ENCODE assay signal across 24 cellular contexts in genomic region chr1:30472009-30472408, GRCh38.
A peak's percentile ranks its signal among the peaks of the same experiment; 100 is the strongest.
DNase-seq lines count a peak whose midpoint lies in the region; ATAC-seq and TF ChIP-seq lines count a peak whose summit lies in the region.
"Had no signal": no experiment of that assay in that cellular context is flagged by ENCODE, and none has a peak within 500 bp of the region (broad histone marks: within the 10 kb centered on the region; RNA-seq: fewer than 3 reads in every experiment).

No MANE protein-coding gene starts in this region.

- ATAC-seq in activated naive CD8-positive, alpha-beta T cell treated with anti-CD3 and anti-CD28 coated beads, Interleukin-2, amount 10 ng/mL, durations not matched to agents 7 days and 5 days (ENCODE audit: low read depth), result no peak
- ATAC-seq in left lobe of liver (peak; percentile 60), sciatic nerve (no peak), upper lobe of right lung (no peak)
- ATAC-seq in stimulated activated naive B cell treated with anti-CD40 and anti-IgM and Interleukin-4, amounts not matched to agents 10 μg/mL and 1 μg/mL and 100 μg/mL, for 72 hours (replicated peaks), result no peak
- ATAC-seq: A549, GM23338, HepG2, PC-3, Right ventricle myocardium inferior had no signal

- no peaks in the 10 kb centered on the region for H3K36me3 ChIP-seq in upper lobe of right lung
- H3K36me3 ChIP-seq: BLaER1 treated with 17β-estradiol and CSF1 and Interleukin-3, amounts not matched to agents 10 nM and 100 nM; SJSA1 had no signal

- intact Hi-C loops in sciatic nerve (cut with DNase I), result no loop called here
- intact Hi-C loops in upper lobe of right lung (cut with DNase I), result no loop called here

- no peak for TF ChIP-seq CTCF in upper lobe of right lung (IDR thresholded peaks at IDR 0.05)

- POLR2A ChIA-PET in activated naive CD8-positive, alpha-beta T cell treated with anti-CD3 and anti-CD28 coated beads, Interleukin-2, amount 10 ng/mL, durations not matched to agents 7 days and 5 days (lab: Charles Lee), result no interaction called here
- POLR2A ChIA-PET in activated CD4-positive, alpha-beta T cell treated with anti-CD3 and anti-CD28 coated beads, Interleukin-2, amount 10 ng/mL, durations not matched to agents 7 days and 5 days (lab: Charles Lee), result no interaction called here

- peak; percentile 10 for DNase-seq in activated naive CD8-positive, alpha-beta T cell treated with anti-CD3 and anti-CD28 coated beads, Interleukin-2, amount 10 ng/mL, durations not matched to agents 7 days and 5 days
- no peak for DNase-seq in activated naive CD8-positive, alpha-beta T cell treated with anti-CD3 and anti-CD28 coated beads for 36 hours
- no peak for DNase-seq in left lobe of liver (ENCODE audit: low spot score)
- peak; percentile 21 for DNase-seq in sciatic nerve (ENCODE audit: low spot score)
- peak; percentile 43 for DNase-seq in upper lobe of right lung
- DNase-seq in activated CD4-positive, alpha-beta T cell treated with anti-CD3 and anti-CD28 coated beads, Interleukin-2, amount 10 ng/mL, durations not matched to agents 7 days and 5 days, result no peak
- no peak for DNase-seq in stimulated activated naive B cell treated with anti-CD40 and anti-IgM and Interleukin-4, amounts not matched to agents 10 μg/mL and 1 μg/mL and 100 μg/mL, for 72 hours
- DNase-seq: AML-193; CD4-positive, alpha-beta T cell; H9; Karpas-422; NCI-H1092; NCI-H1436; NCI-H187; NCI-H2081 treated with DMSO at 0.1 percent for 48 hours; NCI-H524; NCI-H748 treated with DMSO at 0.1 percent for 48 hours; PC-3 had no signal

- H3K4me3 Mint-ChIP-seq in activated naive CD8-positive, alpha-beta T cell treated with anti-CD3 and anti-CD28 coated beads, Interleukin-2, amount 10 ng/mL, durations not matched to agents 7 days and 5 days, result no peak overlapping the region
- H3K4me3 Mint-ChIP-seq in activated naive CD8-positive, alpha-beta T cell treated with anti-CD3 and anti-CD28 coated beads for 36 hours, result no peak overlapping the region
- H3K4me3 Mint-ChIP-seq in activated CD4-positive, alpha-beta T cell treated with anti-CD3 and anti-CD28 coated beads, Interleukin-2, amount 10 ng/mL, durations not matched to agents 7 days and 5 days, result no peak overlapping the region
- H3K4me3 Mint-ChIP-seq in stimulated activated naive B cell treated with anti-CD40 and anti-IgM and Interleukin-4, amounts not matched to agents 10 μg/mL and 1 μg/mL and 100 μg/mL, for 72 hours, result no peak overlapping the region
- H3K4me3 Mint-ChIP-seq: CD4-positive, alpha-beta T cell; GM23338; H9 had no signal

- no peaks in the 10 kb centered on the region for H3K27me3 ChIP-seq in upper lobe of right lung
- H3K27me3 ChIP-seq: BLaER1 treated with 17β-estradiol and CSF1 and Interleukin-3, amounts not matched to agents 10 nM and 100 nM; SJSA1 had no signal

- no peak overlapping the region for H3K27ac Mint-ChIP-seq in activated naive CD8-positive, alpha-beta T cell treated with anti-CD3 and anti-CD28 coated beads, Interleukin-2, amount 10 ng/mL, durations not matched to agents 7 days and 5 days
- no peak overlapping the region for H3K27ac Mint-ChIP-seq in activated naive CD8-positive, alpha-beta T cell treated with anti-CD3 and anti-CD28 coated beads for 36 hours
- no peak overlapping the region for H3K27ac Mint-ChIP-seq in activated CD4-positive, alpha-beta T cell treated with anti-CD3 and anti-CD28 coated beads, Interleukin-2, amount 10 ng/mL, durations not matched to agents 7 days and 5 days
- no peak overlapping the region for H3K27ac Mint-ChIP-seq in stimulated activated naive B cell treated with anti-CD40 and anti-IgM and Interleukin-4, amounts not matched to agents 10 μg/mL and 1 μg/mL and 100 μg/mL, for 72 hours
- H3K27ac Mint-ChIP-seq: CD4-positive, alpha-beta T cell; GM23338; H9 had no signal

- H3K4me3 ChIP-seq in upper lobe of right lung, result no peak overlapping the region
- H3K4me3 ChIP-seq: A549; BLaER1 treated with 17β-estradiol and CSF1 and Interleukin-3, amounts not matched to agents 10 nM and 100 nM; GM23338; SJSA1 had no signal

- no peaks in the 10 kb centered on the region for H3K36me3 Mint-ChIP-seq in activated naive CD8-positive, alpha-beta T cell treated with anti-CD3 and anti-CD28 coated beads, Interleukin-2, amount 10 ng/mL, durations not matched to agents 7 days and 5 days
- no peaks in the 10 kb centered on the region for H3K36me3 Mint-ChIP-seq in activated naive CD8-positive, alpha-beta T cell treated with anti-CD3 and anti-CD28 coated beads for 36 hours
- no peaks in the 10 kb centered on the region for H3K36me3 Mint-ChIP-seq in activated CD4-positive, alpha-beta T cell treated with anti-CD3 and anti-CD28 coated beads, Interleukin-2, amount 10 ng/mL, durations not matched to agents 7 days and 5 days (ENCODE audit: low read depth)
- no peaks in the 10 kb centered on the region for H3K36me3 Mint-ChIP-seq in stimulated activated naive B cell treated with anti-CD40 and anti-IgM and Interleukin-4, amounts not matched to agents 10 μg/mL and 1 μg/mL and 100 μg/mL, for 72 hours

- H3K27me3 Mint-ChIP-seq in activated naive CD8-positive, alpha-beta T cell treated with anti-CD3 and anti-CD28 coated beads, Interleukin-2, amount 10 ng/mL, durations not matched to agents 7 days and 5 days, result no peaks in the 10 kb centered on the region
- H3K27me3 Mint-ChIP-seq in activated naive CD8-positive, alpha-beta T cell treated with anti-CD3 and anti-CD28 coated beads for 36 hours, result no peaks in the 10 kb centered on the region
- H3K27me3 Mint-ChIP-seq in activated CD4-positive, alpha-beta T cell treated with anti-CD3 and anti-CD28 coated beads, Interleukin-2, amount 10 ng/mL, durations not matched to agents 7 days and 5 days, result no peaks in the 10 kb centered on the region
- H3K27me3 Mint-ChIP-seq in stimulated activated naive B cell treated with anti-CD40 and anti-IgM and Interleukin-4, amounts not matched to agents 10 μg/mL and 1 μg/mL and 100 μg/mL, for 72 hours, result peaks cover 0 to 7% of the 10 kb centered on the region in 2 donors

- H3K4me1 Mint-ChIP-seq in activated naive CD8-positive, alpha-beta T cell treated with anti-CD3 and anti-CD28 coated beads, Interleukin-2, amount 10 ng/mL, durations not matched to agents 7 days and 5 days, result peaks cover 3% of the 10 kb centered on the region
- no peaks in the 10 kb centered on the region for H3K4me1 Mint-ChIP-seq in activated naive CD8-positive, alpha-beta T cell treated with anti-CD3 and anti-CD28 coated beads for 36 hours
- no peaks in the 10 kb centered on the region for H3K4me1 Mint-ChIP-seq in activated CD4-positive, alpha-beta T cell treated with anti-CD3 and anti-CD28 coated beads, Interleukin-2, amount 10 ng/mL, durations not matched to agents 7 days and 5 days
- H3K4me1 Mint-ChIP-seq in stimulated activated naive B cell treated with anti-CD40 and anti-IgM and Interleukin-4, amounts not matched to agents 10 μg/mL and 1 μg/mL and 100 μg/mL, for 72 hours, result no peaks in the 10 kb centered on the region
- H3K4me1 Mint-ChIP-seq: GM23338, H9 had no signal

- H3K9me3 ChIP-seq in upper lobe of right lung, result no peaks in the 10 kb centered on the region
- H3K9me3 ChIP-seq: A549; BLaER1 treated with 17β-estradiol and CSF1 and Interleukin-3, amounts not matched to agents 10 nM and 100 nM; SJSA1 had no signal

- CTCF ChIA-PET in activated CD4-positive, alpha-beta T cell treated with anti-CD3 and anti-CD28 coated beads, Interleukin-2, amount 10 ng/mL, durations not matched to agents 7 days and 5 days (lab: Charles Lee), result no interaction called here

- H3K4me1 ChIP-seq in upper lobe of right lung, result no peaks in the 10 kb centered on the region
- H3K4me1 ChIP-seq: A549; BLaER1 treated with 17β-estradiol and CSF1 and Interleukin-3, amounts not matched to agents 10 nM and 100 nM; SJSA1 had no signal

- H3K9me3 Mint-ChIP-seq in activated naive CD8-positive, alpha-beta T cell treated with anti-CD3 and anti-CD28 coated beads, Interleukin-2, amount 10 ng/mL, durations not matched to agents 7 days and 5 days, result no peaks in the 10 kb centered on the region
- H3K9me3 Mint-ChIP-seq in activated naive CD8-positive, alpha-beta T cell treated with anti-CD3 and anti-CD28 coated beads for 36 hours, result no peaks in the 10 kb centered on the region
- no peaks in the 10 kb centered on the region for H3K9me3 Mint-ChIP-seq in activated CD4-positive, alpha-beta T cell treated with anti-CD3 and anti-CD28 coated beads, Interleukin-2, amount 10 ng/mL, durations not matched to agents 7 days and 5 days
- no peaks in the 10 kb centered on the region for H3K9me3 Mint-ChIP-seq in stimulated activated naive B cell treated with anti-CD40 and anti-IgM and Interleukin-4, amounts not matched to agents 10 μg/mL and 1 μg/mL and 100 μg/mL, for 72 hours
- H3K9me3 Mint-ChIP-seq: CD4-positive, alpha-beta T cell; H9 had no signal

- H3K27ac ChIP-seq in upper lobe of right lung, result no peak overlapping the region
- H3K27ac ChIP-seq: A549; BLaER1 treated with 17β-estradiol and CSF1 and Interleukin-3, amounts not matched to agents 10 nM and 100 nM; SJSA1 had no signal

Comparison
In these comparisons a context has a peak if more than half of its experiments do, and no peak if none do; other contexts are left out.
1. DNase-seq: peak in activated naive CD8-positive, alpha-beta T cell treated with anti-CD3 and anti-CD28 coated beads, Interleukin-2, amount 10 ng/mL, durations not matched to agents 7 days and 5 days (single experiment), sciatic nerve (single experiment) and upper lobe of right lung (single experiment); none in activated naive CD8-positive, alpha-beta T cell treated with anti-CD3 and anti-CD28 coated beads for 36 hours (single experiment), left lobe of liver (single experiment), activated CD4-positive, alpha-beta T cell treated with anti-CD3 and anti-CD28 coated beads, Interleukin-2, amount 10 ng/mL, durations not matched to agents 7 days and 5 days (single experiment) and stimulated activated naive B cell treated with anti-CD40 and anti-IgM and Interleukin-4, amounts not matched to agents 10 μg/mL and 1 μg/mL and 100 μg/mL, for 72 hours (single experiment).